17 cellular contexts compared by ENCODE assay signal in the genomic region with DNA sequence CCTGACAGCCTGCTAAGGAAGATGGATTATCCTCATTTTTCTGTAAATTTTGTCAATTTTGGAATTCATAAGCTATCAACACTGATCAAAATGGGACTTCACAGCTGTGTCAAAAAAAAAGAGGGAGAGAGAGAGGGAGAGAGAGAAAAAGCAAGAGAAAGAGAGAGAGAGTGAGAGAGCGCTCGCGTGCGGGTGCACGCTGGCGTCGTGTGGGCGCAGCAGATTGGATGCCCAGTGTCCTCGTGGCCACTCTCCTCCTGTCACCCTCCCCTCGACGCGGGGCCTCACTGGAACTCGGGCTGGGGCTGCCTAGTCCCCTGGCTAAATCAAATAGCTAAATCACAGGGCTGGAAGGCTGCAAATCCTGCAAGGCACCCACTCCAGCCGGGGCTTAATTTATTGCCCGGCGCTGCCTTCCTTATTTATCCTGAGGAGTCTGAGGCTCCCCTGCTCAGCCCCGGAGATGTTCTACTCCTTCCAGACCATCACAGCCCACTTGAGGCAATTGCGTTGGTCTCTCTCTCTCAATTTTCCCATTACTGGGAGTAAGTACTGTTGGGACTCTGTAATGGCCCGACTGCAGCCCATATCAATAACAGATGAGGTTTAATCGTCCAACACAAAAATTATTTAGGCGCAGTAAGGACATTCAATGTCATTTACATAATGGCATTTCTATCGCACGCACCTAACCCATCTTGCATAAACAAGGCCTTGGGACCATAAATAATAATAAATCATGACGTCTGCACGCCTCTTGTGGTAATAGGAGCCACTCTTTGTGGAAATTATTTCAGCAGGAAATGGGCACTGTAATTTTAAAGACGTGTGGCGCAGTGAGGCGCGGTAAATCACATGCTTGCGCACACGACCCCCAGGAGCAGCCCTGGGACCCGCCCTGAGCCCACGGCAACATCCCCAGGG.
"Had no signal": no experiment of that assay in that cellular context is flagged by ENCODE, and none has a peak within 500 bp of the region (broad histone marks: within the 10 kb centered on the region; RNA-seq: fewer than 3 reads in every experiment).

No MANE protein-coding gene starts in this region.

- DNase-seq: activated CD4-positive, alpha-beta T cell treated with anti-CD3 and anti-CD28 coated beads, Interleukin-2, amount 50 U/mL, for 4 hours; activated gamma-delta T cell treated with Interleukin-2 at 50 U/mL for 16 hours; activated naive CD8-positive, alpha-beta T cell treated with anti-CD3 and anti-CD28 coated beads, Interleukin-2, amount 10 ng/mL, durations not matched to agents 7 days and 5 days; activated T-cell treated with anti-CD3 and anti-CD28 coated beads, Interleukin-2, amount 50 U/mL, for 72 hours; anterior cingulate cortex; dorsolateral prefrontal cortex; glutamatergic neuron; immature natural killer cell; left colon; mucosa of descending colon; natural killer cell; nucleus accumbens; right cardiac atrium; small intestine; transverse colon had no signal

- ATAC-seq: activated T-cell treated with anti-CD3 and anti-CD28 coated beads, Interleukin-2, amount 50 U/mL, for 72 hours; left colon; mucosa of descending colon; natural killer cell; right cardiac atrium had no signal

- H3K4me3 ChIP-seq: dorsolateral prefrontal cortex, esophagus muscularis mucosa, mucosa of descending colon, transverse colon had no signal

- H3K27ac ChIP-seq: dorsolateral prefrontal cortex, esophagus muscularis mucosa, transverse colon had no signal

- H3K9me3 Mint-ChIP-seq: activated naive CD8-positive, alpha-beta T cell treated with anti-CD3 and anti-CD28 coated beads, Interleukin-2, amount 10 ng/mL, durations not matched to agents 7 days and 5 days; activated T-cell treated with anti-CD3 and anti-CD28 coated beads, Interleukin-2, amount 50 U/mL, for 72 hours; immature natural killer cell; natural killer cell had no signal

- H3K4me1 Mint-ChIP-seq: activated naive CD8-positive, alpha-beta T cell treated with anti-CD3 and anti-CD28 coated beads, Interleukin-2, amount 10 ng/mL, durations not matched to agents 7 days and 5 days; immature natural killer cell; natural killer cell had no signal

- H3K36me3 ChIP-seq: esophagus muscularis mucosa, transverse colon had no signal

- H3K27ac Mint-ChIP-seq: activated naive CD8-positive, alpha-beta T cell treated with anti-CD3 and anti-CD28 coated beads, Interleukin-2, amount 10 ng/mL, durations not matched to agents 7 days and 5 days; activated T-cell treated with anti-CD3 and anti-CD28 coated beads, Interleukin-2, amount 50 U/mL, for 72 hours; immature natural killer cell; natural killer cell; progenitor cell of endocrine pancreas had no signal

- H3K36me3 Mint-ChIP-seq: activated naive CD8-positive, alpha-beta T cell treated with anti-CD3 and anti-CD28 coated beads, Interleukin-2, amount 10 ng/mL, durations not matched to agents 7 days and 5 days; immature natural killer cell; natural killer cell had no signal

- H3K4me1 ChIP-seq: esophagus muscularis mucosa, transverse colon had no signal

- H3K4me3 Mint-ChIP-seq: activated naive CD8-positive, alpha-beta T cell treated with anti-CD3 and anti-CD28 coated beads, Interleukin-2, amount 10 ng/mL, durations not matched to agents 7 days and 5 days; activated T-cell treated with anti-CD3 and anti-CD28 coated beads, Interleukin-2, amount 50 U/mL, for 72 hours; immature natural killer cell; natural killer cell had no signal
